37 cellular contexts compared by ENCODE assay signal in genomic region chr16:63913278-63913677, GRCh38.
"Had no signal": no experiment of that assay in that cellular context is flagged by ENCODE, and none has a peak within 500 bp of the region (broad histone marks: within the 10 kb centered on the region; RNA-seq: fewer than 3 reads in every experiment).

No MANE protein-coding gene starts in this region.

- H3K27me3 ChIP-seq: adrenal gland, body of pancreas, brain microvascular endothelial cell, breast epithelium had no signal

- H3K27me3 Mint-ChIP-seq: activated CD4-positive, alpha-beta memory T cell treated with anti-CD3 and anti-CD28 coated beads, Interleukin-2, amount 10 ng/mL, durations not matched to agents 7 days and 5 days; activated CD4-positive, alpha-beta T cell treated with anti-CD3 and anti-CD28 coated beads for 36 hours; activated CD4-positive, alpha-beta T cell treated with anti-CD3 and anti-CD28 coated beads, Interleukin-2, amount 10 ng/mL, durations not matched to agents 7 days and 5 days; activated CD8-positive, alpha-beta memory T cell treated with anti-CD3 and anti-CD28 coated beads, Interleukin-2, amount 10 ng/mL, durations not matched to agents 7 days and 5 days; activated naive CD4-positive, alpha-beta T cell treated with anti-CD3 and anti-CD28 coated beads, Interleukin-2, amount 10 ng/mL, durations not matched to agents 7 days and 5 days; activated naive CD4-positive, alpha-beta T cell treated with anti-CD3 and anti-CD28 coated beads, Interleukin-2, amount 50 U/mL, for 24 hours; activated naive CD8-positive, alpha-beta T cell; activated naive CD8-positive, alpha-beta T cell treated with anti-CD3 and anti-CD28 coated beads, Interleukin-2, amount 10 ng/mL, durations not matched to agents 7 days and 5 days; activated T-cell treated with anti-CD3 and anti-CD28 coated beads, Interleukin-2, amount 50 U/mL, for 24 hours had no signal

- H3K27ac ChIP-seq: adrenal gland, body of pancreas, brain microvascular endothelial cell, breast epithelium, VCaP had no signal

- H3K36me3 Mint-ChIP-seq: activated CD8-positive, alpha-beta memory T cell treated with anti-CD3 and anti-CD28 coated beads, Interleukin-2, amount 10 ng/mL, durations not matched to agents 7 days and 5 days; activated naive CD4-positive, alpha-beta T cell treated with anti-CD3 and anti-CD28 coated beads, Interleukin-2, amount 10 ng/mL, durations not matched to agents 7 days and 5 days; activated naive CD4-positive, alpha-beta T cell treated with anti-CD3 and anti-CD28 coated beads, Interleukin-2, amount 50 U/mL, for 24 hours; activated naive CD8-positive, alpha-beta T cell; activated naive CD8-positive, alpha-beta T cell treated with anti-CD3 and anti-CD28 coated beads, Interleukin-2, amount 10 ng/mL, durations not matched to agents 7 days and 5 days had no signal

- H3K4me1 ChIP-seq: adrenal gland, body of pancreas, breast epithelium had no signal

- H3K4me1 Mint-ChIP-seq: activated CD4-positive, alpha-beta memory T cell treated with anti-CD3 and anti-CD28 coated beads, Interleukin-2, amount 10 ng/mL, durations not matched to agents 7 days and 5 days; activated CD4-positive, alpha-beta T cell treated with anti-CD3 and anti-CD28 coated beads for 36 hours; activated CD4-positive, alpha-beta T cell treated with anti-CD3 and anti-CD28 coated beads, Interleukin-2, amount 10 ng/mL, durations not matched to agents 7 days and 5 days; activated CD8-positive, alpha-beta memory T cell treated with anti-CD3 and anti-CD28 coated beads, Interleukin-2, amount 10 ng/mL, durations not matched to agents 7 days and 5 days; activated naive CD4-positive, alpha-beta T cell treated with anti-CD3 and anti-CD28 coated beads, Interleukin-2, amount 10 ng/mL, durations not matched to agents 7 days and 5 days; activated naive CD4-positive, alpha-beta T cell treated with anti-CD3 and anti-CD28 coated beads, Interleukin-2, amount 50 U/mL, for 24 hours; activated naive CD8-positive, alpha-beta T cell treated with anti-CD3 and anti-CD28 coated beads, Interleukin-2, amount 10 ng/mL, durations not matched to agents 7 days and 5 days had no signal

- DNase-seq: activated CD4-positive, alpha-beta memory T cell treated with anti-CD3 and anti-CD28 coated beads, Interleukin-2, amount 10 ng/mL, durations not matched to agents 7 days and 5 days; activated CD4-positive, alpha-beta T cell treated with anti-CD3 and anti-CD28 coated beads for 1 hour; activated CD4-positive, alpha-beta T cell treated with anti-CD3 and anti-CD28 coated beads for 36 hours; activated CD4-positive, alpha-beta T cell treated with anti-CD3 and anti-CD28 coated beads for 48 hours; activated CD4-positive, alpha-beta T cell treated with anti-CD3 and anti-CD28 coated beads, Interleukin-2, amount 10 ng/mL, durations not matched to agents 7 days and 5 days; activated CD4-positive, alpha-beta T cell treated with anti-CD3 and anti-CD28 coated beads, Interleukin-2, amount 50 U/mL, for 48 hours; activated CD4-positive, CD25-positive, alpha-beta regulatory T cell; activated CD8-positive, alpha-beta memory T cell treated with anti-CD3 and anti-CD28 coated beads for 24 hours; activated CD8-positive, alpha-beta memory T cell treated with anti-CD3 and anti-CD28 coated beads, Interleukin-2, amount 10 ng/mL, durations not matched to agents 7 days and 5 days; activated CD8-positive, alpha-beta memory T cell treated with anti-CD3 and anti-CD28 coated beads, Interleukin-2, amount 50 U/mL, for 48 hours; activated CD8-positive, alpha-beta T cell treated with anti-CD3 and anti-CD28 coated beads, Interleukin-2, amount 10 ng/mL, durations not matched to agents 7 days and 5 days; activated effector memory CD4-positive, alpha-beta T cell treated with Interleukin-2 at 50 U/mL for 16 hours; activated gamma-delta T cell; activated naive CD4-positive, alpha-beta T cell treated with anti-CD3 and anti-CD28 coated beads, Interleukin-2, amount 10 ng/mL, durations not matched to agents 7 days and 5 days; activated naive CD4-positive, alpha-beta T cell treated with Interleukin-2 at 50 U/mL for 16 hours; activated naive CD8-positive, alpha-beta T cell treated with anti-CD3 and anti-CD28 coated beads, Interleukin-2, amount 10 ng/mL, durations not matched to agents 7 days and 5 days; activated T-cell treated with anti-CD3 and anti-CD28 coated beads, Interleukin-2, amount 50 U/mL, for 24 hours; activated T-cell treated with anti-CD3 and anti-CD28 coated beads, Interleukin-2, amount 50 U/mL, for 48 hours; adrenal gland; amniotic stem cell; aorta; body of pancreas; brain microvascular endothelial cell; central memory CD4-positive, alpha-beta T cell; T-helper 1 cell; T-helper 2 cell; T-helper 9 cell had no signal

- ATAC-seq: activated CD4-positive, alpha-beta T cell treated with anti-CD3 and anti-CD28 coated beads for 36 hours; activated CD4-positive, CD25-positive, alpha-beta regulatory T cell treated with anti-CD3 and anti-CD28 coated beads, Interleukin-2, amount 50 U/mL, for 24 hours; activated CD8-positive, alpha-beta memory T cell treated with anti-CD3 and anti-CD28 coated beads, Interleukin-2, amount 10 ng/mL, durations not matched to agents 7 days and 5 days; activated CD8-positive, alpha-beta T cell treated with anti-CD3 and anti-CD28 coated beads, Interleukin-2, amount 10 ng/mL, durations not matched to agents 7 days and 5 days; body of pancreas had no signal

- H3K36me3 ChIP-seq: adrenal gland, brain microvascular endothelial cell, breast epithelium had no signal

- H3K4me3 Mint-ChIP-seq: activated CD4-positive, alpha-beta memory T cell treated with anti-CD3 and anti-CD28 coated beads, Interleukin-2, amount 10 ng/mL, durations not matched to agents 7 days and 5 days; activated CD4-positive, alpha-beta T cell treated with anti-CD3 and anti-CD28 coated beads for 36 hours; activated CD4-positive, alpha-beta T cell treated with anti-CD3 and anti-CD28 coated beads, Interleukin-2, amount 10 ng/mL, durations not matched to agents 7 days and 5 days; activated CD8-positive, alpha-beta memory T cell treated with anti-CD3 and anti-CD28 coated beads, Interleukin-2, amount 10 ng/mL, durations not matched to agents 7 days and 5 days; activated CD8-positive, alpha-beta T cell treated with anti-CD3 and anti-CD28 coated beads, Interleukin-2, amount 10 ng/mL, durations not matched to agents 7 days and 5 days; activated naive CD4-positive, alpha-beta T cell treated with anti-CD3 and anti-CD28 coated beads, Interleukin-2, amount 10 ng/mL, durations not matched to agents 7 days and 5 days; activated naive CD4-positive, alpha-beta T cell treated with anti-CD3 and anti-CD28 coated beads, Interleukin-2, amount 50 U/mL, for 24 hours; activated naive CD8-positive, alpha-beta T cell; activated naive CD8-positive, alpha-beta T cell treated with anti-CD3 and anti-CD28 coated beads, Interleukin-2, amount 10 ng/mL, durations not matched to agents 7 days and 5 days; activated T-cell treated with anti-CD3 and anti-CD28 coated beads, Interleukin-2, amount 50 U/mL, for 24 hours; T-helper 1 cell treated with Interleukin-12 subunit alpha and Interleukin-12 subunit beta and Interleukin-4 antibody, amounts not matched to agents 30 μg/mL and 1 μg/mL, for 36 hours; T-helper 2 cell treated with Interferon-gamma antibody and Interleukin-4, amounts not matched to agents 5 μg/mL and 100 μg/mL, for 36 hours had no signal

- FAIRE-seq: astrocyte, TTC549 had no signal

- H3K4me3 ChIP-seq: adrenal gland, body of pancreas, breast epithelium had no signal

- H3K9me3 ChIP-seq: adrenal gland, body of pancreas, breast epithelium had no signal

- H3K27ac Mint-ChIP-seq: activated CD4-positive, alpha-beta memory T cell treated with anti-CD3 and anti-CD28 coated beads, Interleukin-2, amount 10 ng/mL, durations not matched to agents 7 days and 5 days; activated CD4-positive, alpha-beta T cell treated with anti-CD3 and anti-CD28 coated beads for 36 hours; activated CD4-positive, alpha-beta T cell treated with anti-CD3 and anti-CD28 coated beads, Interleukin-2, amount 10 ng/mL, durations not matched to agents 7 days and 5 days; activated CD8-positive, alpha-beta memory T cell treated with anti-CD3 and anti-CD28 coated beads, Interleukin-2, amount 10 ng/mL, durations not matched to agents 7 days and 5 days; activated CD8-positive, alpha-beta T cell treated with anti-CD3 and anti-CD28 coated beads, Interleukin-2, amount 10 ng/mL, durations not matched to agents 7 days and 5 days; activated naive CD4-positive, alpha-beta T cell treated with anti-CD3 and anti-CD28 coated beads, Interleukin-2, amount 10 ng/mL, durations not matched to agents 7 days and 5 days; activated naive CD4-positive, alpha-beta T cell treated with anti-CD3 and anti-CD28 coated beads, Interleukin-2, amount 50 U/mL, for 24 hours; activated naive CD8-positive, alpha-beta T cell; activated naive CD8-positive, alpha-beta T cell treated with anti-CD3 and anti-CD28 coated beads, Interleukin-2, amount 10 ng/mL, durations not matched to agents 7 days and 5 days; activated T-cell treated with anti-CD3 and anti-CD28 coated beads, Interleukin-2, amount 50 U/mL, for 24 hours; activated T-helper 2 cell treated with anti-CD3 and anti-CD28 coated beads, Interferon-gamma antibody, Interleukin-2, Interleukin-4, amounts not matched to agents 10 μg/mL and 5 μg/mL and 100 μg/mL, durations not matched to agents 14 hours and 24 hours and 36 hours; T-helper 1 cell treated with Interleukin-12 subunit alpha and Interleukin-12 subunit beta and Interleukin-4 antibody, amounts not matched to agents 30 μg/mL and 1 μg/mL, for 36 hours; T-helper 2 cell treated with Interferon-gamma antibody and Interleukin-4, amounts not matched to agents 5 μg/mL and 100 μg/mL, for 36 hours had no signal
